22 cellular contexts compared by ENCODE assay signal in genomic region chr5:5767286-5767928, GRCh38.
DNase-seq lines count a peak whose midpoint lies in the region; ATAC-seq and TF ChIP-seq lines count a peak whose summit lies in the region.
"Had no signal": no experiment of that assay in that cellular context is flagged by ENCODE, and none has a peak within 500 bp of the region (broad histone marks: within the 10 kb centered on the region; RNA-seq: fewer than 3 reads in every experiment).

No MANE protein-coding gene starts in this region.

- WGBS in psoas muscle, 3 donors, result 29 to 45% (median 34%) methylated on average over 5 of the region's 5 CpGs

- intact Hi-C loops in left cardiac atrium (cut with DNase I), result no loop called here
- intact Hi-C loops in psoas muscle (cut with DNase I), result no loop called here

- no peaks in the 10 kb centered on the region for H3K27me3 ChIP-seq in psoas muscle (ENCODE audit: insufficient read depth in 3 of 3, low read length in 2 of 3)
- H3K27me3 ChIP-seq: foreskin keratinocyte, SJSA1 had no signal

- no peak overlapping the region for H3K27ac ChIP-seq in psoas muscle
- H3K27ac ChIP-seq: foreskin keratinocyte, GM23248, SJSA1 had no signal

- TF ChIP-seq CTCF in psoas muscle (IDR thresholded peaks at IDR 0.05), result no peak

- no peaks in the 10 kb centered on the region for H3K4me1 ChIP-seq in psoas muscle
- H3K4me1 ChIP-seq: foreskin keratinocyte had no signal

- no peak overlapping the region for H3K4me3 ChIP-seq in psoas muscle
- H3K4me3 ChIP-seq: GM23248, SJSA1 had no signal

- peak; percentile 77 to 83 for ATAC-seq in left cardiac atrium
- ATAC-seq in psoas muscle, result peak in 3 of 4 donors; percentile 57 to 79 (median 76)
- no peak for ATAC-seq in HG03469 (IDR thresholded peaks at IDR 0.05; ENCODE audit: unreplicated experiment)
- ATAC-seq: activated naive CD4-positive, alpha-beta T cell treated with anti-CD3 and anti-CD28 coated beads, Interleukin-2, amount 50 U/mL, for 72 hours; foreskin keratinocyte; Panc1 had no signal

- H3K36me3 ChIP-seq in psoas muscle (ENCODE audit: insufficient read depth in 1 of 2, low read depth in 1 of 2), result no peaks in the 10 kb centered on the region
- H3K36me3 ChIP-seq: SJSA1 had no signal

- H3K9me3 ChIP-seq in psoas muscle, result no peaks in the 10 kb centered on the region
- H3K9me3 ChIP-seq: SJSA1 had no signal

- DNase-seq in NCI-H1105 treated with DMSO at 0.1 percent for 48 hours (lab: John Stamatoyannopoulos, UW), result peak; percentile 61
- DNase-seq in NCI-H1105 (lab: John Stamatoyannopoulos, UW), result no peak
- DNase-seq in NCI-H2029 treated with DMSO at 0.1 percent for 48 hours (lab: John Stamatoyannopoulos, UW), result peak; percentile 73
- peak; percentile 30 for DNase-seq in left cardiac atrium
- DNase-seq in psoas muscle, result no peak
- DNase-seq in SHP77 (lab: John Stamatoyannopoulos, UW), result no peak
- no peak for DNase-seq in HCEC 1CT
- DNase-seq: 8988T; activated CD4-positive, alpha-beta T cell treated with anti-CD3 and anti-CD28 coated beads, Interleukin-2, amount 10 ng/mL, durations not matched to agents 7 days and 5 days; AML-193; cerebellar nuclear complex; erythroblast; foreskin keratinocyte; GM23248; NCI-H1417 treated with DMSO at 0.1 percent for 48 hours; NCI-H2227 treated with DMSO at 0.1 percent for 48 hours; occipital lobe; T-helper 2 cell had no signal

Comparison
In these comparisons a context has a peak if more than half of its experiments do, and no peak if none do; other contexts are left out.
1. DNase-seq: peak in NCI-H1105 treated with DMSO at 0.1 percent for 48 hours (single experiment), NCI-H2029 treated with DMSO at 0.1 percent for 48 hours (single experiment) and left cardiac atrium (single experiment); none in NCI-H1105 (single experiment), psoas muscle (0 of 2), SHP77 (0 of 2) and HCEC 1CT (single experiment).